Comparison of ENCODE assay signal across 1 cellular context in genomic region chr10:27099916-27100799, GRCh38.
TF ChIP-seq lines count a peak whose summit lies in the region.

Gene ANKRD26, minus strand, starts transcription at chr10:27100494. Its CDS starts 168 bp downstream, at chr10:27100326.

TF ChIP-seq in HepG2, 621 proteins besides CTCF, POLR2A, EP300 and RAD21 (continued from another document and continues in another):
- TF ChIP-seq, protein P1, sequence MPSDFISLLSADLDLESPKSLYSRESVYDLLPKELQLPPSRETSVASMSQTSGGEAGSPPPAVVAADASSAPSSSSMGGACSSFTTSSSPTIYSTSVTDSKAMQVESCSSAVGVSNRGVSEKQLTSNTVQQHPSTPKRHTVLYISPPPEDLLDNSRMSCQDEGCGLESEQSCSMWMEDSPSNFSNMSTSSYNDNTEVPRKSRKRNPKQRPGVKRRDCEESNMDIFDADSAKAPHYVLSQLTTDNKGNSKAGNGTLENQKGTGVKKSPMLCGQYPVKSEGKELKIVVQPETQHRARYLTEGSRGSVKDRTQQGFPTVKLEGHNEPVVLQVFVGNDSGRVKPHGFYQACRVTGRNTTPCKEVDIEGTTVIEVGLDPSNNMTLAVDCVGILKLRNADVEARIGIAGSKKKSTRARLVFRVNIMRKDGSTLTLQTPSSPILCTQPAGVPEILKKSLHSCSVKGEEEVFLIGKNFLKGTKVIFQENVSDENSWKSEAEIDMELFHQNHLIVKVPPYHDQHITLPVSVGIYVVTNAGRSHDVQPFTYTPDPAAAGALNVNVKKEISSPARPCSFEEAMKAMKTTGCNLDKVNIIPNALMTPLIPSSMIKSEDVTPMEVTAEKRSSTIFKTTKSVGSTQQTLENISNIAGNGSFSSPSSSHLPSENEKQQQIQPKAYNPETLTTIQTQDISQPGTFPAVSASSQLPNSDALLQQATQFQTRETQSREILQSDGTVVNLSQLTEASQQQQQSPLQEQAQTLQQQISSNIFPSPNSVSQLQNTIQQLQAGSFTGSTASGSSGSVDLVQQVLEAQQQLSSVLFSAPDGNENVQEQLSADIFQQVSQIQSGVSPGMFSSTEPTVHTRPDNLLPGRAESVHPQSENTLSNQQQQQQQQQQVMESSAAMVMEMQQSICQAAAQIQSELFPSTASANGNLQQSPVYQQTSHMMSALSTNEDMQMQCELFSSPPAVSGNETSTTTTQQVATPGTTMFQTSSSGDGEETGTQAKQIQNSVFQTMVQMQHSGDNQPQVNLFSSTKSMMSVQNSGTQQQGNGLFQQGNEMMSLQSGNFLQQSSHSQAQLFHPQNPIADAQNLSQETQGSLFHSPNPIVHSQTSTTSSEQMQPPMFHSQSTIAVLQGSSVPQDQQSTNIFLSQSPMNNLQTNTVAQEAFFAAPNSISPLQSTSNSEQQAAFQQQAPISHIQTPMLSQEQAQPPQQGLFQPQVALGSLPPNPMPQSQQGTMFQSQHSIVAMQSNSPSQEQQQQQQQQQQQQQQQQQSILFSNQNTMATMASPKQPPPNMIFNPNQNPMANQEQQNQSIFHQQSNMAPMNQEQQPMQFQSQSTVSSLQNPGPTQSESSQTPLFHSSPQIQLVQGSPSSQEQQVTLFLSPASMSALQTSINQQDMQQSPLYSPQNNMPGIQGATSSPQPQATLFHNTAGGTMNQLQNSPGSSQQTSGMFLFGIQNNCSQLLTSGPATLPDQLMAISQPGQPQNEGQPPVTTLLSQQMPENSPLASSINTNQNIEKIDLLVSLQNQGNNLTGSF (CRISPR knock-in tag; IDR thresholded peaks at IDR 0.05), result peak; percentile 54
- TF ChIP-seq HOXD1 (CRISPR knock-in tag; IDR thresholded peaks at IDR 0.05) (no peak), GABPA (IDR thresholded peaks at IDR 0.05; ENCODE audit: low read depth, low read length) (no peak), GABPA (CRISPR knock-in tag; IDR thresholded peaks at IDR 0.05; ENCODE audit: low read depth) (no peak), ZNF703 (CRISPR knock-in tag; IDR thresholded peaks at IDR 0.05; ENCODE audit: borderline replicate concordance) (no peak), CBX2 (IDR thresholded peaks at IDR 0.05; ENCODE audit: low read depth, low read length) (no peak), CBX2 (CRISPR knock-in tag; IDR thresholded peaks at IDR 0.05; ENCODE audit: low read depth) (no peak), HDAC6 (IDR thresholded peaks at IDR 0.05; ENCODE audit: low read depth, low read length) (no peak), ZNF234 (CRISPR knock-in tag; conservative IDR thresholded peaks at IDR 0.05) (no peak), ZNF10 (CRISPR knock-in tag; IDR thresholded peaks at IDR 0.05; ENCODE audit: borderline replicate concordance, low read depth) (no peak), GLMP (CRISPR knock-in tag; IDR thresholded peaks at IDR 0.05; ENCODE audit: borderline replicate concordance) (no peak), MAFF (IDR thresholded peaks at IDR 0.05; ENCODE audit: low read depth, low read length) (no peak), GPBP1L1 (CRISPR knock-in tag; IDR thresholded peaks at IDR 0.05) (no peak), TEAD3 (CRISPR knock-in tag; optimal IDR thresholded peaks at IDR 0.05; ENCODE audit: borderline replicate concordance) (no peak), TGIF2 (CRISPR knock-in tag; IDR thresholded peaks at IDR 0.05) (peak; percentile 73), RELA (CRISPR knock-in tag; IDR thresholded peaks at IDR 0.05) (no peak), ZSCAN12 (CRISPR knock-in tag; IDR thresholded peaks at IDR 0.05) (no peak), ZNF530 (CRISPR knock-in tag; IDR thresholded peaks at IDR 0.05; ENCODE audit: low read depth) (no peak), ARID3A (IDR thresholded peaks at IDR 0.05; ENCODE audit: low read depth, low read length) (no peak), REPIN1 (CRISPR knock-in tag; IDR thresholded peaks at IDR 0.05; ENCODE audit: borderline replicate concordance, low read depth) (no peak), ZSCAN30 (CRISPR knock-in tag; IDR thresholded peaks at IDR 0.05) (no peak), ARHGAP35 (CRISPR knock-in tag; IDR thresholded peaks at IDR 0.05; ENCODE audit: borderline replicate concordance) (no peak), CBX5 (CRISPR knock-in tag; IDR thresholded peaks at IDR 0.05; ENCODE audit: borderline replicate concordance) (no peak), ZNF383 (CRISPR knock-in tag; IDR thresholded peaks at IDR 0.05; ENCODE audit: borderline replicate concordance) (0 out of 2 replicates have a peak, but pooled peaks have one; percentile 26), THRA (CRISPR knock-in tag; IDR thresholded peaks at IDR 0.05; ENCODE audit: borderline replicate concordance) (peak; percentile 38; the same call in 1 of the 2 replicates), KLF6 (CRISPR knock-in tag; IDR thresholded peaks at IDR 0.05) (peak; percentile 70; the same call in 1 of the 2 replicates), GTF3A (CRISPR knock-in tag; conservative IDR thresholded peaks at IDR 0.05) (no peak), ZNF251 (CRISPR knock-in tag; IDR thresholded peaks at IDR 0.05) (no peak), HOXA7 (CRISPR knock-in tag; IDR thresholded peaks at IDR 0.05) (no peak), ZNF598 (CRISPR knock-in tag; IDR thresholded peaks at IDR 0.05; ENCODE audit: borderline replicate concordance) (no peak; the same call in 1 of the 2 replicates), ZNF557 (CRISPR knock-in tag; IDR thresholded peaks at IDR 0.05) (0 out of 2 replicates have a peak, but pooled peaks have one; percentile 39), ZNF205 (CRISPR knock-in tag; IDR thresholded peaks at IDR 0.05) (no peak), PRDM10 (CRISPR knock-in tag; IDR thresholded peaks at IDR 0.05; ENCODE audit: low read depth) (no peak)
- TF ChIP-seq, protein P2, sequence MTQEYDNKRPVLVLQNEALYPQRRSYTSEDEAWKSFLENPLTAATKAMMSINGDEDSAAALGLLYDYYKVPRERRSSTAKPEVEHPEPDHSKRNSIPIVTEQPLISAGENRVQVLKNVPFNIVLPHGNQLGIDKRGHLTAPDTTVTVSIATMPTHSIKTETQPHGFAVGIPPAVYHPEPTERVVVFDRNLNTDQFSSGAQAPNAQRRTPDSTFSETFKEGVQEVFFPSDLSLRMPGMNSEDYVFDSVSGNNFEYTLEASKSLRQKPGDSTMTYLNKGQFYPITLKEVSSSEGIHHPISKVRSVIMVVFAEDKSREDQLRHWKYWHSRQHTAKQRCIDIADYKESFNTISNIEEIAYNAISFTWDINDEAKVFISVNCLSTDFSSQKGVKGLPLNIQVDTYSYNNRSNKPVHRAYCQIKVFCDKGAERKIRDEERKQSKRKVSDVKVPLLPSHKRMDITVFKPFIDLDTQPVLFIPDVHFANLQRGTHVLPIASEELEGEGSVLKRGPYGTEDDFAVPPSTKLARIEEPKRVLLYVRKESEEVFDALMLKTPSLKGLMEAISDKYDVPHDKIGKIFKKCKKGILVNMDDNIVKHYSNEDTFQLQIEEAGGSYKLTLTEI (CRISPR knock-in tag; conservative IDR thresholded peaks at IDR 0.05), result no peak
- TF ChIP-seq, protein P3, sequence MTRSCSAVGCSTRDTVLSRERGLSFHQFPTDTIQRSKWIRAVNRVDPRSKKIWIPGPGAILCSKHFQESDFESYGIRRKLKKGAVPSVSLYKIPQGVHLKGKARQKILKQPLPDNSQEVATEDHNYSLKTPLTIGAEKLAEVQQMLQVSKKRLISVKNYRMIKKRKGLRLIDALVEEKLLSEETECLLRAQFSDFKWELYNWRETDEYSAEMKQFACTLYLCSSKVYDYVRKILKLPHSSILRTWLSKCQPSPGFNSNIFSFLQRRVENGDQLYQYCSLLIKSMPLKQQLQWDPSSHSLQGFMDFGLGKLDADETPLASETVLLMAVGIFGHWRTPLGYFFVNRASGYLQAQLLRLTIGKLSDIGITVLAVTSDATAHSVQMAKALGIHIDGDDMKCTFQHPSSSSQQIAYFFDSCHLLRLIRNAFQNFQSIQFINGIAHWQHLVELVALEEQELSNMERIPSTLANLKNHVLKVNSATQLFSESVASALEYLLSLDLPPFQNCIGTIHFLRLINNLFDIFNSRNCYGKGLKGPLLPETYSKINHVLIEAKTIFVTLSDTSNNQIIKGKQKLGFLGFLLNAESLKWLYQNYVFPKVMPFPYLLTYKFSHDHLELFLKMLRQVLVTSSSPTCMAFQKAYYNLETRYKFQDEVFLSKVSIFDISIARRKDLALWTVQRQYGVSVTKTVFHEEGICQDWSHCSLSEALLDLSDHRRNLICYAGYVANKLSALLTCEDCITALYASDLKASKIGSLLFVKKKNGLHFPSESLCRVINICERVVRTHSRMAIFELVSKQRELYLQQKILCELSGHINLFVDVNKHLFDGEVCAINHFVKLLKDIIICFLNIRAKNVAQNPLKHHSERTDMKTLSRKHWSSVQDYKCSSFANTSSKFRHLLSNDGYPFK (CRISPR knock-in tag; IDR thresholded peaks at IDR 0.05; ENCODE audit: borderline replicate concordance), result peak; percentile 43; the same call in 1 of the 2 replicates
